ENCODE assay signal across 9 cellular contexts in the genomic region with DNA sequence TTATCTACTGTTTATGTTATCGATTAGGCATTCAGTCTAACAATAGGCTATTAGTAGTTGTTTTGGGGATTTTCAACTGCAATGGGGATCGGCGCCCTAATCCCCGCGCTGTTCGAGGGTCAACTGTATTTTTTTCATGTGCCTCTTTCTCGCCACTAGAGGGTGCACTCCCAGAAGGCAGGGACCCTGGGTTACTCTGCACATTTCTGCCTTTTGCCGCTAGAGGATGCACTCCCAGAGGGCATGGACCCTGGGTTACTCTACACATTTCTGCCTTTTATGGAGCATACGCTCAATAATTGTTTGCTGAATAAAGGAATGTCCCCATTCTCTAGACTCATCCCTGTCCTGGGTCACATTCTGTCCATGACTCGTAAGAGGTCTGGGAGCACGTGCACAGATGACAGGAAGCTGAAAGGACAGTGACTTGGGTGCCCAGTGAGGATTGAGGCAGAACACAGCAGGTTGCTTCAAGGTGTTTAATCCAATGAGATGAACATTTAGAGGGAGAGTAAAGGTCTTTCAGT. TPM values are rescaled to one million over a fixed set of nuclear protein-coding genes. Genes with fewer than 3 reads are reported as not detected.
DNase-seq lines count a peak whose midpoint lies in the region; ATAC-seq and TF ChIP-seq lines count a peak whose summit lies in the region.
"Had no signal": no experiment of that assay in that cellular context is flagged by ENCODE, and none has a peak within 500 bp of the region (broad histone marks: within the 10 kb centered on the region; RNA-seq: fewer than 3 reads in every experiment).

No MANE protein-coding gene starts in this region.

- WGBS in transverse colon (ENCODE audit: low coverage in 1 of 2), 2 donors, result 4 to 7% methylated on average over 8 to 11 of the region's 11 CpGs

- POLR2A ChIA-PET in Panc1 (lab: Charles Lee), result no interaction called here

- H3K36me3 Mint-ChIP-seq in activated T-cell treated with anti-CD3 and anti-CD28 coated beads, Interleukin-2, amount 50 U/mL, for 72 hours (ENCODE audit: insufficient read depth in 2 of 2), result peaks cover 8% of the 10 kb centered on the region in 2 donors

- peaks cover 25% of the 10 kb centered on the region for H3K4me1 Mint-ChIP-seq in activated T-cell treated with anti-CD3 and anti-CD28 coated beads, Interleukin-2, amount 50 U/mL, for 72 hours (ENCODE audit: low read depth)

- H3K36me3 ChIP-seq in Panc1 (ENCODE audit: control insufficient read depth, insufficient read depth, low read length), result no peaks in the 10 kb centered on the region
- H3K36me3 ChIP-seq in transverse colon, result no peaks in the 10 kb centered on the region

- H3K27me3 Mint-ChIP-seq in activated T-cell treated with anti-CD3 and anti-CD28 coated beads, Interleukin-2, amount 50 U/mL, for 72 hours (ENCODE audit: low read depth), result peaks cover 39% of the 10 kb centered on the region

- H3K9me3 Mint-ChIP-seq in activated T-cell treated with anti-CD3 and anti-CD28 coated beads, Interleukin-2, amount 50 U/mL, for 72 hours, result peaks cover 0 to 8% of the 10 kb centered on the region in 2 donors

- peak; percentile 100 for TF ChIP-seq CTCF in Panc1 (IDR thresholded peaks at IDR 0.05)
- TF ChIP-seq CTCF in fibroblast of the aortic adventitia (IDR thresholded peaks at IDR 0.05; ENCODE audit: insufficient read depth, low read length), result peak; percentile 87
- TF ChIP-seq CTCF in omental fat pad (IDR thresholded peaks at IDR 0.05), result peak in 2 of 3 donors; percentile 34 to 51
- peak; percentile 98 to 100 (median 99) for TF ChIP-seq CTCF in transverse colon (IDR thresholded peaks at IDR 0.05)

- no peak overlapping the region for H3K27ac Mint-ChIP-seq in activated T-cell treated with anti-CD3 and anti-CD28 coated beads, Interleukin-2, amount 50 U/mL, for 72 hours

- in situ Hi-C loops in Panc1 (cut with HindIII; ENCODE audit: low pct_unique_long_range_greater_than_20kb, low sequenced_read_pairs), result no loop called here
- in situ Hi-C loops in transverse colon (cut with MboI; ENCODE audit: low pct_ligation_motif_present in 1 of 4, low pct_unique_long_range_greater_than_20kb in 1 of 4, low sequenced_read_pairs in 3 of 4), result no loop called here

- CTCF ChIA-PET in Panc1 (lab: Charles Lee), result interaction anchor here (0.6 to 2.3 kb wide), 18 partner anchors 9 to 839 kb away, joined by 3 to 34 read pairs (median 4); a partner anchor contains a TSS

- H3K4me3 ChIP-seq in Panc1 (ENCODE audit: low read depth in 2 of 2, low read length in 2 of 2) (no peak overlapping the region), fibroblast of the aortic adventitia (ENCODE audit: low read depth, low read length) (no peak overlapping the region), transverse colon (no peak overlapping the region)

- H3K4me1 ChIP-seq in Panc1 (ENCODE audit: control insufficient read depth, insufficient read depth, low read length), result no peaks in the 10 kb centered on the region
- H3K4me1 ChIP-seq in transverse colon, result peaks cover 4 to 26% (median 11%) of the 10 kb centered on the region in 4 donors

- H3K9me3 ChIP-seq in Panc1 (ENCODE audit: control insufficient read depth, insufficient read depth, low read depth, low read length) (no peaks in the 10 kb centered on the region), transverse colon (no peaks in the 10 kb centered on the region)

- no TSS peak for BruUV-seq in Panc1 (replicated peaks; lab: Mats Ljungman, UMichigan)

- TF ChIP-seq EP300 in transverse colon (IDR thresholded peaks at IDR 0.05; ENCODE audit: low read depth), result no peak

- intact Hi-C loops in Panc1 (cut with micrococcal nuclease; ENCODE audit: unreplicated experiment) (no loop called here), transverse colon (cut with DNase I; ENCODE audit: low total_unique reads) (no loop called here)

- no peak overlapping the region for H3K27ac ChIP-seq in Panc1 (ENCODE audit: low read length)
- H3K27ac ChIP-seq in transverse colon, result no peak overlapping the region

- ATAC-seq in Panc1, result peak; percentile 97
- peak; percentile 89 to 93 for ATAC-seq in activated T-cell treated with anti-CD3 and anti-CD28 coated beads, Interleukin-2, amount 50 U/mL, for 72 hours (replicated peaks in 1 of 2)
- peak; percentile 62 for ATAC-seq in omental fat pad (ENCODE audit: low FRiP score)

- H3K27me3 ChIP-seq in Panc1 (ENCODE audit: control insufficient read depth, insufficient read depth, low read length), result peaks cover 73% of the 10 kb centered on the region
- no peaks in the 10 kb centered on the region for H3K27me3 ChIP-seq in transverse colon

- peak overlapping the region; percentile 12 to 25 for H3K4me3 Mint-ChIP-seq in activated T-cell treated with anti-CD3 and anti-CD28 coated beads, Interleukin-2, amount 50 U/mL, for 72 hours

- no peak for TF ChIP-seq POLR2A in transverse colon (IDR thresholded peaks at IDR 0.05)

- DNase-seq in NCI-H1436 (lab: John Stamatoyannopoulos, UW) (peak; percentile 63), NCI-H1436 treated with DMSO at 0.1 percent for 48 hours (lab: John Stamatoyannopoulos, UW) (no peak), KG1 (lab: John Stamatoyannopoulos, UW) (peak; percentile 67), Panc1 (ENCODE audit: low read depth, low spot score) (peak; percentile 64), fibroblast of the aortic adventitia (ENCODE audit: low read depth) (peak; percentile 64), omental fat pad (ENCODE audit: low spot score) (no peak), transverse colon (peak; percentile 74)
- DNase-seq in activated T-cell treated with anti-CD3 and anti-CD28 coated beads, Interleukin-2, amount 50 U/mL, for 72 hours, result peak; percentile 74 to 76

RNA-seq across cellular contexts. Expression of a gene that starts 27.9 kb away (rescaled TPM):
- 13.2 TPM for total RNA-seq in Panc1 (2021; ENCODE audit: unreplicated experiment)
- polyA plus RNA-seq in Panc1 (2012; ENCODE audit: insufficient read length), result 10.8 TPM
- total RNA-seq in activated T-cell treated with anti-CD3 and anti-CD28 coated beads, Interleukin-2, amount 50 U/mL, for 72 hours, result 1 to 10 TPM; 6.3 to 6.8 TPM
- total RNA-seq in fibroblast of the aortic adventitia (ENCODE audit: low replicate concordance), result 30.1 and 61.8 TPM in 2 replicates
- total RNA-seq in omental fat pad, result 10 to 100 TPM; 15.0 to 27.7 (median 21.7) TPM
- total RNA-seq in transverse colon, result 10 to 100 TPM in 1 of 4 donors, 1 to 10 TPM in 3; 1.5 to 30.3 (median 6.0) TPM

RNA-seq across cellular contexts. Expression of a gene that starts 50.9 kb away (rescaled TPM):
- not detected for total RNA-seq in Panc1 (2021; ENCODE audit: unreplicated experiment)
- not detected for polyA plus RNA-seq in Panc1 (2012; ENCODE audit: insufficient read length)
- not detected for total RNA-seq in activated T-cell treated with anti-CD3 and anti-CD28 coated beads, Interleukin-2, amount 50 U/mL, for 72 hours
- not detected in 2 replicates for total RNA-seq in fibroblast of the aortic adventitia (ENCODE audit: low replicate concordance)
- total RNA-seq in omental fat pad, result not detected
- not detected for total RNA-seq in transverse colon
- total RNA-seq: pulmonary artery endothelial cell had no signal

Comparison
In these comparisons a context has a peak if more than half of its experiments do, and no peak if none do; other contexts are left out.
1. DNase-seq: peak in NCI-H1436 (single experiment), KG1 (single experiment), Panc1 (single experiment), activated T-cell treated with anti-CD3 and anti-CD28 coated beads, Interleukin-2, amount 50 U/mL, for 72 hours (2 of 2), fibroblast of the aortic adventitia (single experiment) and transverse colon (single experiment); none in NCI-H1436 treated with DMSO at 0.1 percent for 48 hours (single experiment) and omental fat pad (single experiment).
2. CTCF ChIP-seq: peak in every context shown above with its lines; median percentile 100 in Panc1; 99 in transverse colon; 87 in fibroblast of the aortic adventitia; 42 in omental fat pad.
3. Peak in every context shown above with its lines, with median percentiles within 50 percentile points of each other: ATAC-seq.